Comparison of ENCODE assay signal across 25 cellular contexts in genomic region chr6:47952640-47953039, GRCh38.
"Had no signal": no experiment of that assay in that cellular context is flagged by ENCODE, and none has a peak within 500 bp of the region (broad histone marks: within the 10 kb centered on the region; RNA-seq: fewer than 3 reads in every experiment).

No MANE protein-coding gene starts in this region.

- ATAC-seq: K562, T-cell had no signal

- H3K9me3 ChIP-seq: Peyer's patch, SK-N-SH had no signal

- H3K27me3 ChIP-seq: Peyer's patch had no signal

- H3K4me3 ChIP-seq: K562, PC-9, Peyer's patch had no signal

- H3K27ac ChIP-seq: HL-60, KMS-11, PC-9, Peyer's patch had no signal

- H3K9ac ChIP-seq: KMS-11, SK-N-SH had no signal

- DNase-seq: Kasumi-1, MM.1S, NCI-H1105, NCI-H1417, NCI-H1436 treated with DMSO at 0.1 percent for 48 hours, NCI-H1694, NCI-H187 treated with DMSO at 0.1 percent for 48 hours, NCI-H2029 treated with DMSO at 0.1 percent for 48 hours, NCI-H2171 treated with DMSO at 0.1 percent for 48 hours, NCI-H345, NCI-H446 treated with DMSO at 0.1 percent for 48 hours, NCI-H510A treated with DMSO at 0.1 percent for 48 hours, NCI-H526, NCI-H774, PC-9, Peyer's patch, RPMI8226, SHP77, SK-N-SH, SW 1271, T-cell had no signal

- H3K36me3 ChIP-seq: Peyer's patch had no signal

- H3K4me2 ChIP-seq: KMS-11, PC-9, SK-N-SH had no signal

- H3K4me1 ChIP-seq: Peyer's patch had no signal

- FAIRE-seq: HTR-8/SVneo, K562 had no signal

- H2AFZ ChIP-seq: PC-9 had no signal

- H3K9me2 ChIP-seq: SK-N-SH had no signal
